In genomic region chr2:10333247-10333613, GRCh38 we compare ENCODE assay signal across 2 cellular contexts.
TF ChIP-seq lines count a peak whose summit lies in the region.

No MANE protein-coding gene starts in this region.

TF ChIP-seq in A549, 52 proteins besides CTCF, POLR2A, EP300 and RAD21 (continued from another document):
- TF ChIP-seq HMGXB4 (CRISPR knock-in tag; IDR thresholded peaks at IDR 0.05; ENCODE audit: borderline replicate concordance) (no peak), MAX (IDR thresholded peaks at IDR 0.05) (peak; percentile 37; the same call in 1 of the 2 replicates), E2F6 (IDR thresholded peaks at IDR 0.05; ENCODE audit: borderline replicate concordance, low read depth) (no peak)
TF ChIP-seq in A549: peak in this region for 1.

TF ChIP-seq in HepG2, 621 proteins besides CTCF, POLR2A, EP300 and RAD21 (continued from another document):
- peak; percentile 30; the same call in 1 of the 2 replicates for TF ChIP-seq ZNF687 (CRISPR knock-in tag; IDR thresholded peaks at IDR 0.05)
TF ChIP-seq in HepG2: peak in this region for 1.
